In the genomic region with DNA sequence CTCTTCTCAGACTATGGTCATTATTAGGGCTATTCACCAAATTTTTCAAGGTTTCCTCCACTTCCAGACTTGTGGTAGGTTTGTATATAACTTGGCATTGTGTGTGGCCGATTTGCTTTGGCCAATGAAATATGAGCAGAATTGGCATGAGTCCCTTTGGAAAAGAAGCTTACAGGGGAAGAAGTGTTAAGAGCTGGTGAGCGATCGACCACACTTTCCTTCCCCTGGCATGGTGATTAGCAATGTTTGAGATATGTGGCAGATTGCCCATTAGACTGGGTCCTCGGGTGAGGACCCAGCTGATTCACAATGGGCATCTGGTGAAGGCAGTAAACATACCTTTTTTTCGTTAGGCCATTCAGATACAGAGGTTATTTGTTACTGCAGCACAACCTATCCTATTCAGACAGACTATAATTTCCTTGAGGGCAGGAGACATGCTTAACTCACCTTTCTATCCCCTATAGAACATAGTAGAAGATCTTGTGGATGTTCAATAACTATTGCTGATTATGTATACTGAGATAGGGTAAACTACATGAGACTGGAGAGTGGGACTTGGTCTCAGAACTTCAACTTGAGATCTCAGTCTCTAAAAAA, we compare ENCODE assay signal across 2 cellular contexts.
TF ChIP-seq lines count a peak whose summit lies in the region.

No MANE protein-coding gene starts in this region.

TF ChIP-seq in SK-N-SH, 30 proteins besides CTCF, POLR2A, EP300 and RAD21:
- TF ChIP-seq USF1 (IDR thresholded peaks at IDR 0.05; ENCODE audit: borderline replicate concordance, low read depth) (no peak), ZBTB33 (IDR thresholded peaks at IDR 0.05; ENCODE audit: borderline replicate concordance, low read depth) (no peak), FOXM1 (IDR thresholded peaks at IDR 0.05; ENCODE audit: low read depth) (no peak), RCOR1 (IDR thresholded peaks at IDR 0.05; ENCODE audit: low read length) (no peak), TAF1 (IDR thresholded peaks at IDR 0.05; ENCODE audit: borderline replicate concordance, low read depth, low read length) (no peak), RXRA (IDR thresholded peaks at IDR 0.05; ENCODE audit: borderline replicate concordance, low read depth) (no peak), NFIC (IDR thresholded peaks at IDR 0.05; ENCODE audit: borderline replicate concordance) (peak; percentile 32; the same call in 1 of the 2 replicates)
TF ChIP-seq in SK-N-SH: peak in this region for 1.

TF ChIP-seq in SK-N-SH treated with all-trans-retinoic acid at 6 μM for 48 hours, 23 proteins besides CTCF, POLR2A, EP300 and RAD21 (continued from another document):
- TF ChIP-seq TOX (CRISPR knock-in tag; IDR thresholded peaks at IDR 0.05; ENCODE audit: borderline replicate concordance) (no peak), CREB5 (CRISPR knock-in tag; IDR thresholded peaks at IDR 0.05; ENCODE audit: low read depth) (no peak), ZFP30 (CRISPR knock-in tag; IDR thresholded peaks at IDR 0.05) (no peak), ZNF8 (CRISPR knock-in tag; IDR thresholded peaks at IDR 0.05) (no peak), ESRRG (CRISPR knock-in tag; IDR thresholded peaks at IDR 0.05) (no peak), CSRNP3 (CRISPR knock-in tag; IDR thresholded peaks at IDR 0.05) (no peak), RARB (CRISPR knock-in tag; IDR thresholded peaks at IDR 0.05) (no peak), SNAI2 (CRISPR knock-in tag; IDR thresholded peaks at IDR 0.05) (no peak)
